Comparison of ENCODE assay signal across 6 cellular contexts in genomic region chr3:184932777-184933176, GRCh38.
"Had no signal": no experiment of that assay in that cellular context is flagged by ENCODE, and none has a peak within 500 bp of the region (broad histone marks: within the 10 kb centered on the region; RNA-seq: fewer than 3 reads in every experiment).

No MANE protein-coding gene starts in this region.

- H3K27me3 Mint-ChIP-seq: IgD-negative memory B cell had no signal

- H3K4me3 ChIP-seq: K562 had no signal

- H3K27ac ChIP-seq: HL-60 had no signal

- H3K4me1 Mint-ChIP-seq: IgD-negative memory B cell had no signal

- DNase-seq: IMR-90, KBM-7 had no signal

- H3K4me3 Mint-ChIP-seq: IgD-negative memory B cell had no signal

- H3K27ac Mint-ChIP-seq: IgD-negative memory B cell had no signal

- ATAC-seq: HepG2, K562 had no signal
